ENCODE assay signal across 19 cellular contexts in the genomic region with DNA sequence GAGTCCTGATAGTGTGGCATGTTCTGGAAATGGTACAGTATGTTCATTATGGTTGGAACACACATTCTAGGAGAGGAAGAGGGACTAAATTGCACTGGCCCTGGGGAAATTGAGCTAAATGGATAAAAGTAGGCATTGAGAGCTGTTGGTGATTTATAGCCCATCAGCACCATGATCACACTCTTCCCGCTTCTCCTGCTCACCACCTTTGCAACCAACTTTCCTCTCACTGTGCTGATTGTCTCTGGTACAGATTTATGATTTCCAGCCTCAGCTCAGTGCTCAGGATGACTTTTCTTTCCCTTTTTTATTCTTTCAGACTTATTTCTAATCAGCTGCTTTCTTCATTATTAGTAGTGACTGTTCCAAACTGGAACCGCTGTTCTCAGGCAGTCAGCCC.
"Had no signal": no experiment of that assay in that cellular context is flagged by ENCODE, and none has a peak within 500 bp of the region (broad histone marks: within the 10 kb centered on the region; RNA-seq: fewer than 3 reads in every experiment).

No MANE protein-coding gene starts in this region.

- ATAC-seq: effector memory CD8-positive, alpha-beta T cell; gastrocnemius medialis; lower lobe of right lung; psoas muscle; right lobe of liver had no signal

- H3K27ac Mint-ChIP-seq: dendritic cell treated with granulocyte-macrophage colony-stimulating factor and Interleukin-4, amounts not matched to agents 40 ng/mL and 50 ng/mL, for 4 days; effector memory CD8-positive, alpha-beta T cell; memory B cell; nephron; type B pancreatic cell had no signal

- H3K4me1 ChIP-seq: gastrocnemius medialis, right lobe of liver, uterus had no signal

- H3K4me3 Mint-ChIP-seq: dendritic cell treated with granulocyte-macrophage colony-stimulating factor and Interleukin-4, amounts not matched to agents 40 ng/mL and 50 ng/mL, for 4 days; effector memory CD8-positive, alpha-beta T cell; memory B cell; nephron; type B pancreatic cell had no signal

- H3K27me3 ChIP-seq: esophagus muscularis mucosa, gastrocnemius medialis, right lobe of liver, spleen, uterus had no signal

- H3K36me3 Mint-ChIP-seq: memory B cell, type B pancreatic cell had no signal

- H3K4me3 ChIP-seq: esophagus muscularis mucosa, gastrocnemius medialis, left ventricle myocardium inferior, lower lobe of right lung, psoas muscle, right lobe of liver, spleen, uterus had no signal

- H3K9me3 Mint-ChIP-seq: dendritic cell treated with granulocyte-macrophage colony-stimulating factor and Interleukin-4, amounts not matched to agents 40 ng/mL and 50 ng/mL, for 4 days; effector memory CD8-positive, alpha-beta T cell; memory B cell; naive B cell; nephron; type B pancreatic cell had no signal

- H3K36me3 ChIP-seq: esophagus muscularis mucosa, gastrocnemius medialis, left ventricle myocardium inferior, lower lobe of right lung, right lobe of liver, spleen, uterus had no signal

- DNase-seq: effector memory CD8-positive, alpha-beta T cell; gastrocnemius medialis; glutamatergic neuron; left ventricle myocardium inferior; lower lobe of right lung; naive B cell; psoas muscle; retina; right lobe of liver; spleen; stimulated activated CD4-positive, alpha-beta T cell treated with anti-CD3 and anti-CD28 coated beads, Interleukin-2, amount 100 ng/mL, for 24 hours; stimulated activated CD4-positive, alpha-beta T cell treated with anti-CD3 and anti-CD28 coated beads, Interleukin-4, amount 100 ng/mL, for 4 hours; stimulated activated naive CD4-positive, alpha-beta T cell; uterus had no signal

- H3K9me3 ChIP-seq: esophagus muscularis mucosa, gastrocnemius medialis, left ventricle myocardium inferior, lower lobe of right lung, psoas muscle, right lobe of liver, spleen, uterus had no signal

- H3K27me3 Mint-ChIP-seq: dendritic cell treated with granulocyte-macrophage colony-stimulating factor and Interleukin-4, amounts not matched to agents 40 ng/mL and 50 ng/mL, for 4 days; effector memory CD8-positive, alpha-beta T cell; memory B cell; naive B cell; type B pancreatic cell had no signal
